Comparison of ENCODE assay signal across 1 cellular context in the genomic region with DNA sequence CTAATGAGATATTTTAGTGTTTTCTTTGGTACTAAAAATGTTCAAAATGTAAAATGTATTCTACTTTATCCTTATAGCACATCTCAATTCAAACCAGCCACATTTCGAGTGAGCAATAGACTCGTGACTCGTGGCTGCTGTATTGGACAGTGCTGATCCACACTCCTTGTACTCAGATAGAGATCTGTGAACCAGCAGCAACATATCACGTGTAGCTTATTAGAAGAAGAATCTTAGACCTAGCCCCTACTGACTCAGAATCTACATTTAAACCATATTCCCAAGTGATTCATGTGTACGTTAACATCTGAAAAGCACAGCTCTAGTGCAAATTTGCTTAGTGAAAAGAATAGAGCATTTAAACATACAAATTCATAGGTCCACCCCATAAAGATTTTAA.
TF ChIP-seq lines count a peak whose summit lies in the region.

No MANE protein-coding gene starts in this region.

TF ChIP-seq in WTC11, 78 proteins besides CTCF, POLR2A, EP300 and RAD21:
- TF ChIP-seq, protein P1, sequence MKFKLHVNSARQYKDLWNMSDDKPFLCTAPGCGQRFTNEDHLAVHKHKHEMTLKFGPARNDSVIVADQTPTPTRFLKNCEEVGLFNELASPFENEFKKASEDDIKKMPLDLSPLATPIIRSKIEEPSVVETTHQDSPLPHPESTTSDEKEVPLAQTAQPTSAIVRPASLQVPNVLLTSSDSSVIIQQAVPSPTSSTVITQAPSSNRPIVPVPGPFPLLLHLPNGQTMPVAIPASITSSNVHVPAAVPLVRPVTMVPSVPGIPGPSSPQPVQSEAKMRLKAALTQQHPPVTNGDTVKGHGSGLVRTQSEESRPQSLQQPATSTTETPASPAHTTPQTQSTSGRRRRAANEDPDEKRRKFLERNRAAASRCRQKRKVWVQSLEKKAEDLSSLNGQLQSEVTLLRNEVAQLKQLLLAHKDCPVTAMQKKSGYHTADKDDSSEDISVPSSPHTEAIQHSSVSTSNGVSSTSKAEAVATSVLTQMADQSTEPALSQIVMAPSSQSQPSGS (CRISPR knock-in tag; IDR thresholded peaks at IDR 0.05; ENCODE audit: borderline replicate concordance, low read depth): no peak
- TF ChIP-seq TCF7 (CRISPR knock-in tag; IDR thresholded peaks at IDR 0.05; ENCODE audit: low read depth) (no peak), E2F5 (CRISPR knock-in tag; IDR thresholded peaks at IDR 0.05) (no peak), MAX (CRISPR knock-in tag; IDR thresholded peaks at IDR 0.05) (no peak), FOXP4 (CRISPR knock-in tag; IDR thresholded peaks at IDR 0.05) (no peak), MLX (CRISPR knock-in tag; IDR thresholded peaks at IDR 0.05) (no peak)
- TF ChIP-seq, protein P2, sequence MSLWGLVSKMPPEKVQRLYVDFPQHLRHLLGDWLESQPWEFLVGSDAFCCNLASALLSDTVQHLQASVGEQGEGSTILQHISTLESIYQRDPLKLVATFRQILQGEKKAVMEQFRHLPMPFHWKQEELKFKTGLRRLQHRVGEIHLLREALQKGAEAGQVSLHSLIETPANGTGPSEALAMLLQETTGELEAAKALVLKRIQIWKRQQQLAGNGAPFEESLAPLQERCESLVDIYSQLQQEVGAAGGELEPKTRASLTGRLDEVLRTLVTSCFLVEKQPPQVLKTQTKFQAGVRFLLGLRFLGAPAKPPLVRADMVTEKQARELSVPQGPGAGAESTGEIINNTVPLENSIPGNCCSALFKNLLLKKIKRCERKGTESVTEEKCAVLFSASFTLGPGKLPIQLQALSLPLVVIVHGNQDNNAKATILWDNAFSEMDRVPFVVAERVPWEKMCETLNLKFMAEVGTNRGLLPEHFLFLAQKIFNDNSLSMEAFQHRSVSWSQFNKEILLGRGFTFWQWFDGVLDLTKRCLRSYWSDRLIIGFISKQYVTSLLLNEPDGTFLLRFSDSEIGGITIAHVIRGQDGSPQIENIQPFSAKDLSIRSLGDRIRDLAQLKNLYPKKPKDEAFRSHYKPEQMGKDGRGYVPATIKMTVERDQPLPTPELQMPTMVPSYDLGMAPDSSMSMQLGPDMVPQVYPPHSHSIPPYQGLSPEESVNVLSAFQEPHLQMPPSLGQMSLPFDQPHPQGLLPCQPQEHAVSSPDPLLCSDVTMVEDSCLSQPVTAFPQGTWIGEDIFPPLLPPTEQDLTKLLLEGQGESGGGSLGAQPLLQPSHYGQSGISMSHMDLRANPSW (CRISPR knock-in tag; conservative IDR thresholded peaks at IDR 0.05; ENCODE audit: low read depth): no peak
- TF ChIP-seq, protein P3, sequence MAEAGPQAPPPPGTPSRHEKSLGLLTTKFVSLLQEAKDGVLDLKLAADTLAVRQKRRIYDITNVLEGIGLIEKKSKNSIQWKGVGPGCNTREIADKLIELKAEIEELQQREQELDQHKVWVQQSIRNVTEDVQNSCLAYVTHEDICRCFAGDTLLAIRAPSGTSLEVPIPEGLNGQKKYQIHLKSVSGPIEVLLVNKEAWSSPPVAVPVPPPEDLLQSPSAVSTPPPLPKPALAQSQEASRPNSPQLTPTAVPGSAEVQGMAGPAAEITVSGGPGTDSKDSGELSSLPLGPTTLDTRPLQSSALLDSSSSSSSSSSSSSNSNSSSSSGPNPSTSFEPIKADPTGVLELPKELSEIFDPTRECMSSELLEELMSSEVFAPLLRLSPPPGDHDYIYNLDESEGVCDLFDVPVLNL (CRISPR knock-in tag; IDR thresholded peaks at IDR 0.05; ENCODE audit: borderline replicate concordance, low read depth): no peak
